12 cellular contexts compared by ENCODE assay signal in genomic region chr16:2483160-2483559, GRCh38.
DNase-seq lines count a peak whose midpoint lies in the region; ATAC-seq, FAIRE-seq and TF ChIP-seq lines count a peak whose summit lies in the region.
"Had no signal": no experiment of that assay in that cellular context is flagged by ENCODE, and none has a peak within 500 bp of the region (broad histone marks: within the 10 kb centered on the region; RNA-seq: fewer than 3 reads in every experiment).

No MANE protein-coding gene starts in this region.

- peak overlapping the region; percentile 16 for H3K27ac ChIP-seq in substantia nigra (ENCODE audit: low read depth, low read length, poor library complexity, severe bottlenecking)

- FAIRE-seq in H54 (lab: Jason Lieb, UNC) = no peak
- FAIRE-seq: A204.1 had no signal

- no peak for TF ChIP-seq POLR2A in H54 (IDR thresholded peaks at IDR 0.05; ENCODE audit: low read depth, low read length)

- no peak for ATAC-seq in HG03039 (IDR thresholded peaks at IDR 0.05; ENCODE audit: unreplicated experiment)
- ATAC-seq: left colon, T-helper 17 cell had no signal

- peak overlapping the region; percentile 39 for H3K4me3 ChIP-seq in WI38 (ENCODE audit: low read depth, low read length)

- DNase-seq in DMS79 treated with DMSO at 0.1 percent for 48 hours (lab: John Stamatoyannopoulos, UW) = peak; percentile 58
- DNase-seq in DMS79 (lab: John Stamatoyannopoulos, UW) = no peak
- peak; percentile 15 to 45 for DNase-seq in hippocampal formation (lab: John Stamatoyannopoulos, UW)
- peak in 2 of 49 donors; percentile 59 to 70 for DNase-seq in substantia nigra (lab: John Stamatoyannopoulos, UW)
- no peak for DNase-seq in H54 (ENCODE audit: insufficient read length, low spot score)
- no peak for DNase-seq in kidney glomerular epithelial cell (lab: John Stamatoyannopoulos, UW)
- DNase-seq: NCI-H1105, T-helper 17 cell had no signal

- no peak for TF ChIP-seq CTCF in WI38 (IDR thresholded peaks at IDR 0.05; ENCODE audit: low read depth, low read length)

Comparison
In these comparisons a context has a peak if more than half of its experiments do, and no peak if none do; other contexts are left out.
1. DNase-seq: peak in DMS79 treated with DMSO at 0.1 percent for 48 hours (single experiment) and hippocampal formation (2 of 2); none in DMS79 (single experiment), H54 (single experiment) and kidney glomerular epithelial cell (single experiment).